15 cellular contexts compared by ENCODE assay signal in genomic region chr3:117547956-117548550, GRCh38.
DNase-seq lines count a peak whose midpoint lies in the region; ATAC-seq and TF ChIP-seq lines count a peak whose summit lies in the region.
"Had no signal": no experiment of that assay in that cellular context is flagged by ENCODE, and none has a peak within 500 bp of the region (broad histone marks: within the 10 kb centered on the region; RNA-seq: fewer than 3 reads in every experiment).

No MANE protein-coding gene starts in this region.

- ATAC-seq in HG03378 (IDR thresholded peaks at IDR 0.05; ENCODE audit: unreplicated experiment) (no peak), GM19463 (IDR thresholded peaks at IDR 0.05; ENCODE audit: unreplicated experiment) (no peak)
- ATAC-seq: GM12878, HepG2 had no signal

- no peak overlapping the region for H3K4me3 ChIP-seq in epithelial cell of esophagus (ENCODE audit: low read length)
- H3K4me3 ChIP-seq: GM12878, HAP-1, stomach had no signal

- DNase-seq in DMS53 treated with DMSO at 0.1 percent for 48 hours (lab: John Stamatoyannopoulos, UW; ENCODE audit: unreplicated experiment) (peak; percentile 9), NCI-H2196 treated with DMSO at 0.1 percent for 48 hours (lab: John Stamatoyannopoulos, UW; ENCODE audit: unreplicated experiment) (peak; percentile 79), epithelial cell of esophagus (ENCODE audit: low read depth) (peak; percentile 80), myocyte (ENCODE audit: low read depth) (peak; percentile 24), NAMALWA (ENCODE audit: low spot score) (no peak), NCI-H2107 treated with DMSO at 0.1 percent for 48 hours (lab: John Stamatoyannopoulos, UW; ENCODE audit: unreplicated experiment) (no peak)
- DNase-seq: activated naive CD8-positive, alpha-beta T cell treated with anti-CD3 and anti-CD28 coated beads for 36 hours; hippocampal formation; NCI-H2029 treated with DMSO at 0.1 percent for 48 hours; stomach had no signal

- no peak for TF ChIP-seq CTCF in epithelial cell of esophagus (IDR thresholded peaks at IDR 0.05; ENCODE audit: insufficient read depth, low read depth, low read length, missing control alignments)

Comparison
In these comparisons a context has a peak if more than half of its experiments do, and no peak if none do; other contexts are left out.
1. DNase-seq: peak in DMS53 treated with DMSO at 0.1 percent for 48 hours (single experiment), NCI-H2196 treated with DMSO at 0.1 percent for 48 hours (single experiment), epithelial cell of esophagus (single experiment) and myocyte (single experiment); none in NAMALWA (single experiment) and NCI-H2107 treated with DMSO at 0.1 percent for 48 hours (single experiment).